21 cellular contexts compared by ENCODE assay signal in genomic region chr20:31843288-31843687, GRCh38. TPM values are rescaled to one million over a fixed set of nuclear protein-coding genes. Genes with fewer than 3 reads are reported as not detected.
DNase-seq lines count a peak whose midpoint lies in the region; ATAC-seq and TF ChIP-seq lines count a peak whose summit lies in the region.
"Had no signal": no experiment of that assay in that cellular context is flagged by ENCODE, and none has a peak within 500 bp of the region (broad histone marks: within the 10 kb centered on the region; RNA-seq: fewer than 3 reads in every experiment).

No MANE protein-coding gene starts in this region.

- H3K27ac ChIP-seq in IMR-90 (ENCODE audit: insufficient read depth, low read length) (no peak overlapping the region), lung (ENCODE audit: low read depth in 1 of 2, low read length in 1 of 2) (peak overlapping the region; percentile 2 to 55), spleen (peak overlapping the region in 7 of 8 donors; percentile 16 to 65 (median 56))
- H3K27ac ChIP-seq: cardiac muscle cell had no signal

- no CpG with 5 or more reads among the region's 6 CpGs for WGBS in IMR-90 (ENCODE audit: extremely low coverage in 2 of 2, insufficient read length in 1 of 2), 2 experiments
- WGBS in lung, 2 donors: 81 to 84% methylated on average over 6 of the region's 6 CpGs
- WGBS in spleen, 5 donors: 78 to 85% (median 83%) methylated on average over 6 of the region's 6 CpGs

- no peak for TF ChIP-seq RAD21 in IMR-90 (IDR thresholded peaks at IDR 0.05; ENCODE audit: low read length)

- H3K4me1 ChIP-seq in IMR-90 (ENCODE audit: control insufficient read depth, insufficient read depth, low read length) (peaks cover 15% of the 10 kb centered on the region), lung (ENCODE audit: control insufficient read depth in 2 of 2, insufficient read depth in 2 of 2, low read length in 2 of 2) (no peaks in the 10 kb centered on the region), spleen (peaks cover 0 to 76% (median 23%) of the 10 kb centered on the region in 6 donors)
- H3K4me1 ChIP-seq: Caco-2, prostate gland had no signal

- peaks cover 0 to 2% (median 0%) of the 10 kb centered on the region in 5 experiments for H3K9me3 Mint-ChIP-seq in brain
- H3K9me3 Mint-ChIP-seq in MCF 10A (ENCODE audit: unreplicated experiment): no peaks in the 10 kb centered on the region
- H3K9me3 Mint-ChIP-seq: activated naive CD4-positive, alpha-beta T cell treated with anti-CD3 and anti-CD28 coated beads, Interleukin-2, amount 50 U/mL, for 72 hours; naive thymus-derived CD8-positive, alpha-beta T cell had no signal

- H4K5ac ChIP-seq in IMR-90 (ENCODE audit: low read depth, low read length): no peak overlapping the region

- H3K9me1 ChIP-seq in IMR-90 (ENCODE audit: insufficient read depth, low read length): peaks cover 9% of the 10 kb centered on the region

- H3K4me3 Mint-ChIP-seq in brain (no peak overlapping the region), MCF 10A (ENCODE audit: unreplicated experiment) (no peak overlapping the region)
- H3K4me3 Mint-ChIP-seq: naive thymus-derived CD8-positive, alpha-beta T cell had no signal

- H3K27me3 ChIP-seq in IMR-90 (ENCODE audit: control insufficient read depth, insufficient read depth, low read length) (peaks cover 12% of the 10 kb centered on the region), lung (ENCODE audit: control insufficient read depth, insufficient read depth) (no peaks in the 10 kb centered on the region), spleen (replicated peaks in 1 of 7) (peaks cover 0 to 2% (median 0%) of the 10 kb centered on the region in 7 donors)
- H3K27me3 ChIP-seq: cardiac muscle cell had no signal

- POLR2A ChIA-PET in IMR-90 (lab: Charles Lee; ENCODE audit: unreplicated experiment) (no interaction called here), MCF 10A (lab: Yijun Ruan, JAX) (no interaction called here)

- in situ Hi-C loops in IMR-90 (cut with MboI; ENCODE audit: low sequenced_read_pairs): loop anchor here (25.0 kb wide), 2 partner anchors 644 to 819 kb away; partner anchors contain the start of gene C20orf203

- H2BK20ac ChIP-seq in IMR-90 (ENCODE audit: low read depth, low read length): no peak overlapping the region

- no peak overlapping the region for H2AK9ac ChIP-seq in IMR-90 (replicated peaks; ENCODE audit: low read depth, low read length, poor library complexity)

- H3K4me2 ChIP-seq in IMR-90 (ENCODE audit: low read depth, low read length): no peak overlapping the region

- H3K36me3 ChIP-seq in IMR-90 (ENCODE audit: control insufficient read depth, insufficient read depth, low read length) (no peaks in the 10 kb centered on the region), lung (ENCODE audit: control insufficient read depth in 2 of 2, insufficient read depth in 2 of 2, low read length in 2 of 2) (no peaks in the 10 kb centered on the region), spleen (no peaks in the 10 kb centered on the region)
- H3K36me3 ChIP-seq: cardiac muscle cell, prostate gland had no signal

- intact Hi-C loops in IMR-90 (cut with micrococcal nuclease): no loop called here
- intact Hi-C loops in spleen (cut with DNase I; ENCODE audit: low total_unique reads): no loop called here
- intact Hi-C loops in MCF 10A (cut with micrococcal nuclease): no loop called here

- H4K91ac ChIP-seq in IMR-90 (ENCODE audit: insufficient read depth, low read depth, low read length): no peak overlapping the region

- H2BK15ac ChIP-seq in IMR-90 (ENCODE audit: low read depth, low read length): no peak overlapping the region; the same call in 2 of the 3 replicates

- H2BK5ac ChIP-seq in IMR-90 (ENCODE audit: low read depth, low read length, poor library complexity, severe bottlenecking): no peak overlapping the region

- CTCF ChIA-PET in IMR-90 (lab: Yijun Ruan, JAX): no interaction called here
- CTCF ChIA-PET in MCF 10A (lab: Yijun Ruan, JAX): interaction anchor here (0.8 to 3.1 kb wide), 5 partner anchors 10 to 21 kb away, joined by 3 to 20 read pairs (median 4); no protein-coding TSS in a partner anchor

- no peaks in the 10 kb centered on the region for H3K36me3 Mint-ChIP-seq in brain
- no peaks in the 10 kb centered on the region for H3K36me3 Mint-ChIP-seq in MCF 10A (ENCODE audit: insufficient read depth, unreplicated experiment)
- H3K36me3 Mint-ChIP-seq: activated naive CD4-positive, alpha-beta T cell treated with anti-CD3 and anti-CD28 coated beads, Interleukin-2, amount 50 U/mL, for 72 hours; naive thymus-derived CD8-positive, alpha-beta T cell had no signal

- H3K4ac ChIP-seq in IMR-90 (ENCODE audit: low read depth, low read length): no peak overlapping the region

- no peak overlapping the region for H3K18ac ChIP-seq in IMR-90 (ENCODE audit: low read depth, low read length)

- H4K8ac ChIP-seq in IMR-90 (ENCODE audit: low read depth in 2 of 2, low read length in 2 of 2): no peak overlapping the region

- BruUV-seq in IMR-90 (replicated peaks; lab: Mats Ljungman, UMichigan) (no TSS peak), MCF 10A (replicated peaks; lab: Mats Ljungman, UMichigan) (no TSS peak)

- TF ChIP-seq POLR2A in IMR-90 (IDR thresholded peaks at IDR 0.05; ENCODE audit: low read depth, low read length) (no peak), spleen (IDR thresholded peaks at IDR 0.05) (no peak)

- H3K4me1 Mint-ChIP-seq in brain (peaks cover 28% of the 10 kb centered on the region), MCF 10A (ENCODE audit: insufficient read depth, unreplicated experiment) (peaks cover 12% of the 10 kb centered on the region)
- H3K4me1 Mint-ChIP-seq: naive thymus-derived CD8-positive, alpha-beta T cell had no signal

- no peak for DNase-seq in IMR-90
- no peak for DNase-seq in lung (ENCODE audit: low spot score)
- no peak for DNase-seq in spleen
- no peak for DNase-seq in MCF 10A (ENCODE audit: unreplicated experiment)
- no peak for DNase-seq in cerebellar nuclear complex (lab: John Stamatoyannopoulos, UW)
- no peak for DNase-seq in CD1c-positive myeloid dendritic cell (ENCODE audit: extremely low spot score)
- DNase-seq: activated CD4-positive, alpha-beta T cell treated with anti-CD3 and anti-CD28 coated beads, Interleukin-2, amount 50 U/mL, for 1 hour; activated T-cell treated with anti-CD3 and anti-CD28 coated beads, Interleukin-2, amount 50 U/mL, for 1 hour; Caco-2; effector CD8-positive, alpha-beta T cell; HCEC 1CT; naive thymus-derived CD8-positive, alpha-beta T cell; NCI-H1105 treated with DMSO at 0.1 percent for 48 hours; NCI-H82; stimulated activated CD4-positive, alpha-beta T cell treated with anti-CD3 and anti-CD28 coated beads, Interleukin-15, amount 100 ng/mL, for 24 hours; stimulated activated naive CD8-positive, alpha-beta T cell treated with anti-CD3 and anti-CD28 coated beads, Interleukin-15, Interleukin-2, amounts not matched to agents 100 U/mL and 50 U/mL, for 24 hours had no signal

- peak overlapping the region in 3 of 5 experiments; percentile 36 to 83 (median 41) for H3K27ac Mint-ChIP-seq in brain
- H3K27ac Mint-ChIP-seq in MCF 10A (ENCODE audit: low read depth, unreplicated experiment): no peak overlapping the region
- H3K27ac Mint-ChIP-seq: naive thymus-derived CD8-positive, alpha-beta T cell had no signal

- H3K79me1 ChIP-seq in IMR-90 (ENCODE audit: low read depth in 1 of 2, low read length in 2 of 2): no peaks in the 10 kb centered on the region

- TF ChIP-seq CTCF in IMR-90 (conservative IDR thresholded peaks at IDR 0.05; ENCODE audit: low read depth, low read length): no peak
- TF ChIP-seq CTCF in brain (conservative IDR thresholded peaks at IDR 0.05): no peak
- TF ChIP-seq CTCF in lung (IDR thresholded peaks at IDR 0.05; ENCODE audit: control extremely low read depth, extremely low read depth): no peak
- TF ChIP-seq CTCF in spleen (IDR thresholded peaks at IDR 0.05 in 8 of 11, conservative IDR thresholded peaks at IDR 0.05 in 3 of 11): no peak
- TF ChIP-seq CTCF in MCF 10A (IDR thresholded peaks at IDR 0.05; ENCODE audit: unreplicated experiment): no peak

- H3K9me3 ChIP-seq in IMR-90 (ENCODE audit: control insufficient read depth, insufficient read depth, low read length) (no peaks in the 10 kb centered on the region), lung (ENCODE audit: control insufficient read depth in 2 of 2, insufficient read depth in 1 of 2, low read length in 1 of 2) (no peaks in the 10 kb centered on the region), spleen (no peaks in the 10 kb centered on the region)
- H3K9me3 ChIP-seq: Caco-2, prostate gland had no signal

- H3K23ac ChIP-seq in IMR-90 (ENCODE audit: low read depth, low read length): no peak overlapping the region

- peaks cover 13% of the 10 kb centered on the region for H4K20me1 ChIP-seq in IMR-90 (ENCODE audit: insufficient read depth, low read length)

- no peak overlapping the region for H2AFZ ChIP-seq in IMR-90 (replicated peaks; ENCODE audit: low read length, poor library complexity)

- H2AK5ac ChIP-seq in IMR-90 (ENCODE audit: low read depth, low read length): peak overlapping the region; percentile 34; the same call in 1 of the 2 replicates

- peaks cover 5% of the 10 kb centered on the region for H3K27me3 Mint-ChIP-seq in brain
- H3K27me3 Mint-ChIP-seq in MCF 10A (ENCODE audit: insufficient read depth, unreplicated experiment): no peaks in the 10 kb centered on the region

- no peak overlapping the region for H3K56ac ChIP-seq in IMR-90 (ENCODE audit: extremely low read depth, insufficient read depth, low read length)

- H3K14ac ChIP-seq in IMR-90 (replicated peaks; ENCODE audit: low read depth, low read length): no peak overlapping the region

- no peak for ATAC-seq in IMR-90 (ENCODE audit: low read depth)
- no peak for ATAC-seq in lung (ENCODE audit: insufficient read depth, low FRiP score)
- no peak for ATAC-seq in HG03460 (IDR thresholded peaks at IDR 0.05; ENCODE audit: unreplicated experiment)
- ATAC-seq: activated naive CD4-positive, alpha-beta T cell treated with anti-CD3 and anti-CD28 coated beads, Interleukin-2, amount 50 U/mL, for 72 hours; naive thymus-derived CD8-positive, alpha-beta T cell; stimulated activated naive CD8-positive, alpha-beta T cell treated with anti-CD3 and anti-CD28 coated beads, Interleukin-15, Interleukin-2, amounts not matched to agents 100 U/mL and 50 U/mL, for 24 hours had no signal

- no peak overlapping the region for H3K9ac ChIP-seq in IMR-90 (ENCODE audit: low read depth, low read length)

- dilution Hi-C loops in IMR-90 (cut with HindIII; ENCODE audit: low sequenced_read_pairs, unreplicated experiment): no loop called here

- no peak overlapping the region for H2BK120ac ChIP-seq in IMR-90 (ENCODE audit: low read depth, low read length)

- H3K4me3 ChIP-seq in IMR-90 (ENCODE audit: insufficient read depth, low read depth, low read length) (no peak overlapping the region), lung (no peak overlapping the region), spleen (peak overlapping the region in 1 of 8 donors; percentile 24)
- H3K4me3 ChIP-seq: cardiac muscle cell, prostate gland had no signal

RNA-seq across cellular contexts. Expression of gene FOXS1, which starts 2.1 kb away (rescaled TPM):
- not detected in 2 replicates for total RNA-seq in IMR-90 (2012; rRNA removed)
- not detected in 2 replicates for polyA plus RNA-seq in IMR-90 (2012; rRNA removed)
- 0.02 TPM in 1 of 2 replicates, not detected in the other for polyA plus RNA-seq in IMR-90 (2012; cell fraction: cytosol; rRNA removed)
- not detected in 2 replicates for polyA plus RNA-seq in IMR-90 (2012; cell fraction: nucleus; rRNA removed; ENCODE audit: low replicate concordance)
- 2.9 TPM for polyA plus RNA-seq in brain (ENCODE audit: insufficient read depth, low read depth, low replicate concordance)
- 1 to 10 TPM; 2.3 to 2.7 TPM for total RNA-seq in lung
- polyA plus RNA-seq in lung: 1 to 10 TPM; 1.4 to 3.2 TPM
- 1 to 10 TPM; 1.4 to 5.6 (median 1.9) TPM for total RNA-seq in spleen
- polyA plus RNA-seq in spleen: 1 to 10 TPM; 1.9 to 5.7 (median 2.8) TPM
- total RNA-seq in MCF 10A (2022): not detected in 2 replicates
- total RNA-seq: activated naive CD4-positive, alpha-beta T cell treated with anti-CD3 and anti-CD28 coated beads, Interleukin-2, amount 50 U/mL, for 72 hours; Caco-2; naive thymus-derived CD8-positive, alpha-beta T cell had no signal
- polyA plus RNA-seq: naive thymus-derived CD8-positive, alpha-beta T cell had no signal

RNA-seq across cellular contexts. Expression of gene MYLK2, which starts 24.1 kb away (rescaled TPM):
- total RNA-seq in IMR-90 (2012; rRNA removed) (0.18 and 0.28 TPM in 2 replicates), lung (under 1 TPM in 1 of 2 donors, not detected in 1; 0.28 TPM), spleen (1 to 10 TPM in 6 of 7 donors, under 1 TPM in 1; 0.97 to 3.4 (median 2.2) TPM), MCF 10A (2022) (0.14 and 0.32 TPM in 2 replicates)
- polyA plus RNA-seq in IMR-90 (2012; rRNA removed) (0.19 and 0.27 TPM in 2 replicates), brain (ENCODE audit: insufficient read depth, low read depth, low replicate concordance) (1.5 TPM), lung (under 1 TPM; 0.06 to 0.26 TPM), spleen (1 to 10 TPM; 1.7 to 1.9 (median 1.8) TPM)
- 0.05 and 0.06 TPM in 2 replicates for polyA plus RNA-seq in IMR-90 (2012; cell fraction: cytosol; rRNA removed)
- polyA plus RNA-seq in IMR-90 (2012; cell fraction: nucleus; rRNA removed; ENCODE audit: low replicate concordance): 0.58 and 1.3 TPM in 2 replicates
- total RNA-seq: naive thymus-derived CD8-positive, alpha-beta T cell had no signal
- polyA plus RNA-seq: cardiac muscle cell; naive thymus-derived CD8-positive, alpha-beta T cell had no signal

RNA-seq across cellular contexts. Expression of gene DUSP15, which starts 27.0 kb away (rescaled TPM):
- total RNA-seq in IMR-90 (2012; rRNA removed) (not detected in 2 replicates), lung (1 to 10 TPM; 4.1 to 4.7 TPM), spleen (1 to 10 TPM in 6 of 7 donors, under 1 TPM in 1; 0.69 to 7.3 (median 2.1) TPM), MCF 10A (2022) (not detected in 2 replicates)
- polyA plus RNA-seq in IMR-90 (2012; rRNA removed) (not detected in 2 replicates), brain (ENCODE audit: insufficient read depth, low read depth, low replicate concordance) (7.0 TPM), lung (1 to 10 TPM; 1.6 to 1.7 TPM), spleen (1 to 10 TPM; 2.5 to 6.7 (median 3.0) TPM)
- polyA plus RNA-seq in IMR-90 (2012; cell fraction: cytosol; rRNA removed): not detected in 2 replicates
- polyA plus RNA-seq in IMR-90 (2012; cell fraction: nucleus; rRNA removed; ENCODE audit: low replicate concordance): not detected in 2 replicates
- total RNA-seq: activated naive CD4-positive, alpha-beta T cell treated with anti-CD3 and anti-CD28 coated beads, Interleukin-2, amount 50 U/mL, for 72 hours; naive thymus-derived CD8-positive, alpha-beta T cell had no signal
- polyA plus RNA-seq: naive thymus-derived CD8-positive, alpha-beta T cell had no signal

RNA-seq across cellular contexts. Expression of gene TTLL9, which starts 27.1 kb away (rescaled TPM):
- total RNA-seq in IMR-90 (2012; rRNA removed): not detected in 2 replicates
- not detected in 2 replicates for polyA plus RNA-seq in IMR-90 (2012; rRNA removed)
- polyA plus RNA-seq in IMR-90 (2012; cell fraction: cytosol; rRNA removed): not detected in 2 replicates
- 0.05 TPM in 1 of 2 replicates, not detected in the other for polyA plus RNA-seq in IMR-90 (2012; cell fraction: nucleus; rRNA removed; ENCODE audit: low replicate concordance)
- 0.41 TPM for polyA plus RNA-seq in brain (ENCODE audit: insufficient read depth, low read depth, low replicate concordance)
- total RNA-seq in lung: 1 to 10 TPM; 7.1 to 8.9 TPM
- polyA plus RNA-seq in lung: 1 to 10 TPM; 1.9 to 2.5 TPM
- under 1 TPM; 0.23 to 0.79 (median 0.37) TPM for total RNA-seq in spleen
- under 1 TPM; 0.22 to 0.33 (median 0.30) TPM for polyA plus RNA-seq in spleen
- 0.19 TPM in 1 of 2 replicates, not detected in the other for total RNA-seq in MCF 10A (2022)
- total RNA-seq: activated naive CD4-positive, alpha-beta T cell treated with anti-CD3 and anti-CD28 coated beads, Interleukin-2, amount 50 U/mL, for 72 hours; Caco-2; naive thymus-derived CD8-positive, alpha-beta T cell had no signal
- polyA plus RNA-seq: naive thymus-derived CD8-positive, alpha-beta T cell had no signal
